Comparison of ENCODE assay signal across 16 cellular contexts in the genomic region with DNA sequence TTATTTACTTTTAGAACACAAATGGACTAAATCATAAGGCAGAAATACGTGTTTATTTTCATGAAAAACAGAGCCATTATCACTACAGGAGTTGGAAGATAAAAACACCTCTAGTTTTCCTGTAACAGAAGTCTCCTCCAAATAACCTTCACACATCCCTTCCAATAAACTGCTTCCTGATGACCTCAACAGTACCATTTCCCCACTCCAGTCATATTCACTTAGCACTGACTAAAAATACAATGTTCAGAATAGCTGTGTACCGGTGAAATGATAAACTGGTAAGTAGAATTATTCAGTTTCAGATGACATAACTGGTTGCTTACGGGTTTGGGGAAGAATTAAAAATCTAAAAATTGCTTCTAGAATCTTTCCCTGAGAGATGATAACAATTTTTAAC.
"Had no signal": no experiment of that assay in that cellular context is flagged by ENCODE, and none has a peak within 500 bp of the region (broad histone marks: within the 10 kb centered on the region; RNA-seq: fewer than 3 reads in every experiment).

No MANE protein-coding gene starts in this region.

- H3K4me3 Mint-ChIP-seq: activated CD8-positive, alpha-beta T cell treated with anti-CD3 and anti-CD28 coated beads, Interleukin-2, amount 10 ng/mL, durations not matched to agents 7 days and 5 days; activated naive CD8-positive, alpha-beta T cell treated with anti-CD3 and anti-CD28 coated beads, Interleukin-2, amount 50 U/mL, for 24 hours; activated T-helper 1 cell treated with anti-CD3 and anti-CD28 coated beads, Interleukin-12 subunit alpha, Interleukin-12 subunit beta, Interleukin-2, Interleukin-4 antibody, amounts not matched to agents 30 ng/mL and 10 ng/mL and 1 ng/mL, durations not matched to agents 14 hours and 24 hours and 36 hours; natural killer cell; stimulated activated naive CD8-positive, alpha-beta T cell treated with anti-CD3 and anti-CD28 coated beads, Interleukin-15, Interleukin-2, amounts not matched to agents 100 ng/mL and 50 ng/mL, for 24 hours; WTC11 had no signal

- ATAC-seq: activated CD8-positive, alpha-beta T cell treated with anti-CD3 and anti-CD28 coated beads, Interleukin-2, amount 10 ng/mL, durations not matched to agents 7 days and 5 days; activated naive CD8-positive, alpha-beta T cell treated with anti-CD3 and anti-CD28 coated beads, Interleukin-2, amount 50 U/mL, for 24 hours; natural killer cell; WTC11 had no signal

- H3K27me3 Mint-ChIP-seq: activated naive CD8-positive, alpha-beta T cell treated with anti-CD3 and anti-CD28 coated beads, Interleukin-2, amount 50 U/mL, for 24 hours; stimulated activated naive CD8-positive, alpha-beta T cell treated with anti-CD3 and anti-CD28 coated beads, Interleukin-15, Interleukin-2, amounts not matched to agents 100 ng/mL and 50 ng/mL, for 24 hours had no signal

- H3K27ac Mint-ChIP-seq: activated CD8-positive, alpha-beta T cell treated with anti-CD3 and anti-CD28 coated beads, Interleukin-2, amount 10 ng/mL, durations not matched to agents 7 days and 5 days; activated naive CD8-positive, alpha-beta T cell treated with anti-CD3 and anti-CD28 coated beads, Interleukin-2, amount 50 U/mL, for 24 hours; activated T-helper 1 cell treated with anti-CD3 and anti-CD28 coated beads, Interleukin-12 subunit alpha, Interleukin-12 subunit beta, Interleukin-2, Interleukin-4 antibody, amounts not matched to agents 30 ng/mL and 10 ng/mL and 1 ng/mL, durations not matched to agents 14 hours and 24 hours and 36 hours; natural killer cell; stimulated activated naive CD8-positive, alpha-beta T cell treated with anti-CD3 and anti-CD28 coated beads, Interleukin-15, Interleukin-2, amounts not matched to agents 100 ng/mL and 50 ng/mL, for 24 hours; WTC11 had no signal

- H3K27me3 ChIP-seq: ascending aorta, testis had no signal

- DNase-seq: activated CD4-positive, alpha-beta T cell treated with anti-CD3 and anti-CD28 coated beads for 48 hours; activated CD8-positive, alpha-beta memory T cell treated with anti-CD3 and anti-CD28 coated beads, Interleukin-2, amount 50 U/mL, for 48 hours; activated CD8-positive, alpha-beta T cell treated with anti-CD3 and anti-CD28 coated beads, Interleukin-2, amount 10 ng/mL, durations not matched to agents 7 days and 5 days; activated naive CD4-positive, alpha-beta T cell treated with Interleukin-2 at 50 U/mL for 16 hours; activated naive CD8-positive, alpha-beta T cell treated with anti-CD3 and anti-CD28 coated beads, Interleukin-2, amount 50 U/mL, for 24 hours; foreskin melanocyte; natural killer cell; nucleus accumbens; stimulated activated CD4-positive, alpha-beta T cell treated with anti-CD3 and anti-CD28 coated beads, Interleukin-4, amount 100 ng/mL, for 1 hour; stimulated activated CD8-positive, alpha-beta memory T cell treated with anti-CD3 and anti-CD28 coated beads, Interleukin-4, amount 100 ng/mL, for 48 hours; testis had no signal

- H3K9me3 ChIP-seq: ascending aorta, prostate gland, testis had no signal

- H3K4me3 ChIP-seq: ascending aorta, prostate gland, testis had no signal

- H3K4me1 Mint-ChIP-seq: activated naive CD8-positive, alpha-beta T cell treated with anti-CD3 and anti-CD28 coated beads, Interleukin-2, amount 50 U/mL, for 24 hours had no signal

- H3K36me3 ChIP-seq: prostate gland had no signal

- H3K27ac ChIP-seq: ascending aorta, prostate gland, testis had no signal

- H3K4me1 ChIP-seq: ascending aorta, prostate gland, testis had no signal

- H3K9me3 Mint-ChIP-seq: activated naive CD8-positive, alpha-beta T cell treated with anti-CD3 and anti-CD28 coated beads, Interleukin-2, amount 50 U/mL, for 24 hours; natural killer cell; stimulated activated naive CD8-positive, alpha-beta T cell treated with anti-CD3 and anti-CD28 coated beads, Interleukin-15, Interleukin-2, amounts not matched to agents 100 ng/mL and 50 ng/mL, for 24 hours; WTC11 had no signal
